ENCODE assay signal across 30 cellular contexts in the genomic region with DNA sequence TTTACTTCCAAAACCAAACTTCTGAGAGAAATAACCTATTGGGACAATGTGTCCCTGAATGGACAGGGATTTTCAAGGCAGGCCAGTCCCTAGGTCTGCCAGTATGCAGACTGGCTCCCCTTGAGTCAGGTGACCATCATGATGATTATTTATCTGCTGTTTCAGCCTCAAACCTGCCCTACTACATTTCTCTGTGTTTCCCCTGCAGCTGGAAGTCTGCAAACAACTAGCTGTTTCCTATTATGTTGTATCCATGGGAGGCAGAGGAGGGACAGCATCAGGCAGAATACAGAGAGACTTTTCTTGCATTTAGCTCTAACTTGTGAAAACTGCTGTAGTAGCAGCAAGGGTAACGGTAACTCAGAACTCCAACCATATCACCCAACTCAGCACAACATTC. TPM values are rescaled to one million over a fixed set of nuclear protein-coding genes. Genes with fewer than 3 reads are reported as not detected.
DNase-seq lines count a peak whose midpoint lies in the region; ATAC-seq and TF ChIP-seq lines count a peak whose summit lies in the region.
"Had no signal": no experiment of that assay in that cellular context is flagged by ENCODE, and none has a peak within 500 bp of the region (broad histone marks: within the 10 kb centered on the region; RNA-seq: fewer than 3 reads in every experiment).

No MANE protein-coding gene starts in this region.

- H3K36me3 Mint-ChIP-seq in naive B cell, result no peaks in the 10 kb centered on the region
- H3K36me3 Mint-ChIP-seq in activated T-helper 1 cell treated with anti-CD3 and anti-CD28 coated beads, Interleukin-12 subunit alpha, Interleukin-12 subunit beta, Interleukin-2, Interleukin-4 antibody, amounts not matched to agents 30 ng/mL and 10 ng/mL and 1 ng/mL, durations not matched to agents 14 hours and 24 hours and 36 hours (ENCODE audit: low read depth), result no peaks in the 10 kb centered on the region
- H3K36me3 Mint-ChIP-seq: CD4-positive, CD25-positive, alpha-beta regulatory T cell; stimulated activated naive B cell treated with anti-CD40 and anti-IgM and Interleukin-4, amounts not matched to agents 10 μg/mL and 1 μg/mL and 100 μg/mL, for 72 hours had no signal

- H3K9ac ChIP-seq in MM.1S (ENCODE audit: low read length), result no peak overlapping the region

- no peaks in the 10 kb centered on the region for H4K20me1 ChIP-seq in MM.1S (ENCODE audit: insufficient read depth, low read length)

- ATAC-seq in foreskin keratinocyte, result peak; percentile 63
- no peak for ATAC-seq in naive B cell (ENCODE audit: low read depth in 2 of 2)
- ATAC-seq: activated CD4-positive, CD25-positive, alpha-beta regulatory T cell treated with anti-CD3 and anti-CD28 coated beads, Interleukin-2, amount 50 U/mL, for 24 hours; activated CD8-positive, alpha-beta T cell treated with anti-CD3 and anti-CD28 coated beads, Interleukin-2, amount 10 ng/mL, durations not matched to agents 7 days and 5 days; heart left ventricle; HepG2; stimulated activated naive B cell treated with anti-CD40 and anti-IgM and Interleukin-4, amounts not matched to agents 10 μg/mL and 1 μg/mL and 100 μg/mL, for 72 hours had no signal

- H2AFZ ChIP-seq in MM.1S (ENCODE audit: low read length), result no peak overlapping the region

- H3K27me3 ChIP-seq in MM.1S (replicated peaks; ENCODE audit: insufficient read depth, low read length) (no peaks in the 10 kb centered on the region), foreskin keratinocyte (no peaks in the 10 kb centered on the region)
- H3K27me3 ChIP-seq: heart left ventricle, testis had no signal

- peak; percentile 67 for DNase-seq in ELF-1 (ENCODE audit: low read depth, low spot score)
- no peak for DNase-seq in MM.1S
- DNase-seq in foreskin keratinocyte, result peak in 1 of 2 donors; percentile 41
- DNase-seq in naive B cell, result no peak
- no peak for DNase-seq in MV-4-11 (lab: John Stamatoyannopoulos, UW)
- DNase-seq in SHP77 (lab: John Stamatoyannopoulos, UW), result no peak
- DNase-seq in kidney tubule cell (ENCODE audit: low spot score), result no peak
- no peak for DNase-seq in activated T-helper 1 cell treated with anti-CD3 and anti-CD28 coated beads, Interleukin-12 subunit alpha, Interleukin-12 subunit beta, Interleukin-2, Interleukin-4 antibody, amounts not matched to agents 30 ng/mL and 10 ng/mL and 1 ng/mL, durations not matched to agents 14 hours and 24 hours and 36 hours (ENCODE audit: low spot score)
- DNase-seq: activated CD8-positive, alpha-beta T cell treated with anti-CD3 and anti-CD28 coated beads, Interleukin-2, amount 10 ng/mL, durations not matched to agents 7 days and 5 days; activated naive CD4-positive, alpha-beta T cell treated with anti-CD3 and anti-CD28 coated beads for 36 hours; activated T-cell treated with anti-CD3 and anti-CD28 coated beads, Interleukin-2, amount 50 U/mL, for 1 hour; CD4-positive, CD25-positive, alpha-beta regulatory T cell; GF-D8; GOT3; heart left ventricle; kidney; NCI-H1436; NCI-H2171; nucleus accumbens; stimulated activated naive B cell treated with anti-CD40 and anti-IgM and Interleukin-4, amounts not matched to agents 10 μg/mL and 1 μg/mL and 100 μg/mL, for 72 hours; testis had no signal

- no peaks in the 10 kb centered on the region for H3K9me3 ChIP-seq in MM.1S (replicated peaks; ENCODE audit: insufficient read depth, low read length)
- H3K9me3 ChIP-seq: heart left ventricle, testis had no signal

- H3K27ac Mint-ChIP-seq in naive B cell, result peak overlapping the region in 4 of 6 donors; percentile 1 to 83 (median 34)
- H3K27ac Mint-ChIP-seq in activated T-helper 1 cell treated with anti-CD3 and anti-CD28 coated beads, Interleukin-12 subunit alpha, Interleukin-12 subunit beta, Interleukin-2, Interleukin-4 antibody, amounts not matched to agents 30 ng/mL and 10 ng/mL and 1 ng/mL, durations not matched to agents 14 hours and 24 hours and 36 hours, result no peak overlapping the region
- H3K27ac Mint-ChIP-seq: activated CD8-positive, alpha-beta T cell treated with anti-CD3 and anti-CD28 coated beads, Interleukin-2, amount 10 ng/mL, durations not matched to agents 7 days and 5 days; activated naive CD4-positive, alpha-beta T cell treated with anti-CD3 and anti-CD28 coated beads for 36 hours; CD4-positive, CD25-positive, alpha-beta regulatory T cell; dendritic cell treated with granulocyte-macrophage colony-stimulating factor and Interleukin-4, amounts not matched to agents 40 ng/mL and 50 ng/mL, for 4 days; stimulated activated naive B cell treated with anti-CD40 and anti-IgM and Interleukin-4, amounts not matched to agents 10 μg/mL and 1 μg/mL and 100 μg/mL, for 72 hours had no signal

- H3K79me2 ChIP-seq in MM.1S (ENCODE audit: low read length), result no peaks in the 10 kb centered on the region

- TF ChIP-seq CTCF in MM.1S (IDR thresholded peaks at IDR 0.05; ENCODE audit: low read length) (no peak), foreskin keratinocyte (conservative IDR thresholded peaks at IDR 0.05) (peak; percentile 5)

- H3K27ac ChIP-seq in MM.1S (ENCODE audit: low read length) (no peak overlapping the region), foreskin keratinocyte (no peak overlapping the region)
- H3K27ac ChIP-seq: heart left ventricle, skin epidermis, testis had no signal

- H3K4me1 Mint-ChIP-seq in naive B cell, result peaks cover 70 to 93% (median 86%) of the 10 kb centered on the region in 3 donors
- peaks cover 29% of the 10 kb centered on the region for H3K4me1 Mint-ChIP-seq in activated T-helper 1 cell treated with anti-CD3 and anti-CD28 coated beads, Interleukin-12 subunit alpha, Interleukin-12 subunit beta, Interleukin-2, Interleukin-4 antibody, amounts not matched to agents 30 ng/mL and 10 ng/mL and 1 ng/mL, durations not matched to agents 14 hours and 24 hours and 36 hours (ENCODE audit: low read depth)

- peaks cover 26% of the 10 kb centered on the region for H3F3A ChIP-seq in MM.1S (ENCODE audit: insufficient read depth, low read length)

- no peaks in the 10 kb centered on the region for H3K9me2 ChIP-seq in MM.1S (replicated peaks; ENCODE audit: insufficient read depth, low read length)

- H3K4me1 ChIP-seq in MM.1S (ENCODE audit: low read length) (peaks cover 41% of the 10 kb centered on the region), foreskin keratinocyte (peaks cover 19% of the 10 kb centered on the region)

- no peaks in the 10 kb centered on the region for H3K36me3 ChIP-seq in MM.1S (replicated peaks; ENCODE audit: insufficient read depth, low read length)
- H3K36me3 ChIP-seq: heart left ventricle had no signal

- intact Hi-C loops in activated T-helper 1 cell treated with anti-CD3 and anti-CD28 coated beads, Interleukin-12 subunit alpha, Interleukin-12 subunit beta, Interleukin-2, Interleukin-4 antibody, amounts not matched to agents 30 ng/mL and 10 ng/mL and 1 ng/mL, durations not matched to agents 14 hours and 24 hours and 36 hours (cut with micrococcal nuclease), result loop anchor here (5.0 kb wide), 1 partner anchor 39 kb away; a partner anchor contains a TSS

- H3K27me3 Mint-ChIP-seq in naive B cell, result no peaks in the 10 kb centered on the region
- H3K27me3 Mint-ChIP-seq in activated T-helper 1 cell treated with anti-CD3 and anti-CD28 coated beads, Interleukin-12 subunit alpha, Interleukin-12 subunit beta, Interleukin-2, Interleukin-4 antibody, amounts not matched to agents 30 ng/mL and 10 ng/mL and 1 ng/mL, durations not matched to agents 14 hours and 24 hours and 36 hours (ENCODE audit: insufficient read depth), result no peaks in the 10 kb centered on the region
- H3K27me3 Mint-ChIP-seq: CD4-positive, CD25-positive, alpha-beta regulatory T cell; dendritic cell treated with granulocyte-macrophage colony-stimulating factor and Interleukin-4, amounts not matched to agents 40 ng/mL and 50 ng/mL, for 4 days; stimulated activated naive B cell treated with anti-CD40 and anti-IgM and Interleukin-4, amounts not matched to agents 10 μg/mL and 1 μg/mL and 100 μg/mL, for 72 hours had no signal

- peak overlapping the region; percentile 7; the same call in 1 of the 2 replicates for H3K4me2 ChIP-seq in MM.1S (ENCODE audit: low read depth, low read length)

- H3K4me3 Mint-ChIP-seq in naive B cell, result peak overlapping the region in 6 of 8 donors; percentile 10 to 72 (median 40)
- H3K4me3 Mint-ChIP-seq in activated T-helper 1 cell treated with anti-CD3 and anti-CD28 coated beads, Interleukin-12 subunit alpha, Interleukin-12 subunit beta, Interleukin-2, Interleukin-4 antibody, amounts not matched to agents 30 ng/mL and 10 ng/mL and 1 ng/mL, durations not matched to agents 14 hours and 24 hours and 36 hours, result no peak overlapping the region
- H3K4me3 Mint-ChIP-seq: activated CD8-positive, alpha-beta T cell treated with anti-CD3 and anti-CD28 coated beads, Interleukin-2, amount 10 ng/mL, durations not matched to agents 7 days and 5 days; activated naive CD4-positive, alpha-beta T cell treated with anti-CD3 and anti-CD28 coated beads for 36 hours; CD4-positive, CD25-positive, alpha-beta regulatory T cell; dendritic cell treated with granulocyte-macrophage colony-stimulating factor and Interleukin-4, amounts not matched to agents 40 ng/mL and 50 ng/mL, for 4 days had no signal

- H3K4me3 ChIP-seq in MM.1S (ENCODE audit: low read length), result no peak overlapping the region
- H3K4me3 ChIP-seq: GM12878, heart left ventricle, lung, skin epidermis, testis had no signal

- H3K9me3 Mint-ChIP-seq in naive B cell, result peaks cover 0 to 2% (median 0%) of the 10 kb centered on the region in 7 donors
- H3K9me3 Mint-ChIP-seq in activated T-helper 1 cell treated with anti-CD3 and anti-CD28 coated beads, Interleukin-12 subunit alpha, Interleukin-12 subunit beta, Interleukin-2, Interleukin-4 antibody, amounts not matched to agents 30 ng/mL and 10 ng/mL and 1 ng/mL, durations not matched to agents 14 hours and 24 hours and 36 hours, result no peaks in the 10 kb centered on the region
- H3K9me3 Mint-ChIP-seq: activated naive CD4-positive, alpha-beta T cell treated with anti-CD3 and anti-CD28 coated beads for 36 hours; dendritic cell treated with granulocyte-macrophage colony-stimulating factor and Interleukin-4, amounts not matched to agents 40 ng/mL and 50 ng/mL, for 4 days; stimulated activated naive B cell treated with anti-CD40 and anti-IgM and Interleukin-4, amounts not matched to agents 10 μg/mL and 1 μg/mL and 100 μg/mL, for 72 hours had no signal

RNA-seq across cellular contexts. Expression of a gene that starts 36.2 kb away (rescaled TPM):
- 55.8 and 72.0 TPM in 2 replicates for total RNA-seq in foreskin keratinocyte
- polyA plus RNA-seq in foreskin keratinocyte, result 46.5 and 57.3 TPM in 2 replicates
- not detected for polyA plus RNA-seq in naive B cell (ENCODE audit: low read depth in 6 of 6)
- total RNA-seq in activated T-helper 1 cell treated with anti-CD3 and anti-CD28 coated beads, Interleukin-12 subunit alpha, Interleukin-12 subunit beta, Interleukin-2, Interleukin-4 antibody, amounts not matched to agents 30 ng/mL and 10 ng/mL and 1 ng/mL, durations not matched to agents 14 hours and 24 hours and 36 hours, result not detected in 2 replicates
- total RNA-seq: activated CD8-positive, alpha-beta T cell treated with anti-CD3 and anti-CD28 coated beads, Interleukin-2, amount 10 ng/mL, durations not matched to agents 7 days and 5 days; cardiac septum; CD4-positive, CD25-positive, alpha-beta regulatory T cell; endothelial cell of umbilical vein; GM12878; heart left ventricle; HepG2; kidney; lung; testis had no signal
- polyA plus RNA-seq: AG04450; CD4-positive, CD25-positive, alpha-beta regulatory T cell; endothelial cell of umbilical vein; heart left ventricle; HepG2; lung had no signal

RNA-seq across cellular contexts. Expression of a gene that starts 41.7 kb away (rescaled TPM):
- 27.7 and 35.0 TPM in 2 replicates for total RNA-seq in foreskin keratinocyte
- polyA plus RNA-seq in foreskin keratinocyte (10.6 and 16.8 TPM in 2 replicates), naive B cell (ENCODE audit: low read depth in 6 of 6) (10 to 100 TPM in 5 of 6 donors, 1 to 10 TPM in 1; 9.5 to 19.8 (median 15.7) TPM)
- total RNA-seq in activated T-helper 1 cell treated with anti-CD3 and anti-CD28 coated beads, Interleukin-12 subunit alpha, Interleukin-12 subunit beta, Interleukin-2, Interleukin-4 antibody, amounts not matched to agents 30 ng/mL and 10 ng/mL and 1 ng/mL, durations not matched to agents 14 hours and 24 hours and 36 hours, result 0.17 and 0.26 TPM in 2 replicates
- total RNA-seq: endothelial cell of umbilical vein had no signal

Comparison
In these comparisons a context has a peak if more than half of its experiments do, and no peak if none do; other contexts are left out.
1. RNA of a gene that starts 36.2 kb away (total RNA-seq): 55.8 to 72.0 TPM in foreskin keratinocyte; not detected in activated T-helper 1 cell treated with anti-CD3 and anti-CD28 coated beads, Interleukin-12 subunit alpha, Interleukin-12 subunit beta, Interleukin-2, Interleukin-4 antibody, amounts not matched to agents 30 ng/mL and 10 ng/mL and 1 ng/mL, durations not matched to agents 14 hours and 24 hours and 36 hours; every median in the first group is over 10 times any median in the second.
2. RNA of a gene that starts 41.7 kb away (total RNA-seq): 27.7 to 35.0 TPM in foreskin keratinocyte; 0.17 to 0.26 TPM in activated T-helper 1 cell treated with anti-CD3 and anti-CD28 coated beads, Interleukin-12 subunit alpha, Interleukin-12 subunit beta, Interleukin-2, Interleukin-4 antibody, amounts not matched to agents 30 ng/mL and 10 ng/mL and 1 ng/mL, durations not matched to agents 14 hours and 24 hours and 36 hours; every median in the first group is over 10 times any median in the second.